Comparison of ENCODE assay signal across 20 cellular contexts in the genomic region with DNA sequence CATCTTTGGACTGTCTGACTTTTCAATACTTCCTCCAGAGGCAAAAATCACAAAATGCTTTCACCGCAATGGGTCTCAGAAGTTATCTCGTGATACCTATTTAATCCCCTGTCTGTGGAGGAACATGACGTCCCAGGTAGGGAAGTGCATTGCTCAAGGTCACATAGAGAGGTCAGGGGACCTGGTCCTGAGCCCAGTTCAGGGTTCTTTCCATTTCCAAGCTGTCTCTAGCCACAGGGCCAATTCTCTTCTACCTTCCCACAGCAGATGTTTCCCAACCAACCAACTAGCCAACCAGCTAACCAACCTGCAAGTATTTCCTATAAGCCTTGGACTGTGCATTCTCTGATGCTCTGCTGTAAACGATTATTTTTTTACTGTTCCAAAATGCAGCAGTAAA.
DNase-seq lines count a peak whose midpoint lies in the region; ATAC-seq and TF ChIP-seq lines count a peak whose summit lies in the region.
"Had no signal": no experiment of that assay in that cellular context is flagged by ENCODE, and none has a peak within 500 bp of the region (broad histone marks: within the 10 kb centered on the region; RNA-seq: fewer than 3 reads in every experiment).

No MANE protein-coding gene starts in this region.

- no peak for DNase-seq in heart left ventricle
- no peak for DNase-seq in Right ventricle myocardium inferior (ENCODE audit: missing footprints)
- no peak for DNase-seq in chondrocyte (ENCODE audit: low spot score)
- no peak for DNase-seq in osteocyte (ENCODE audit: extremely low spot score, unreplicated experiment)
- no peak for DNase-seq in activated CD4-positive, alpha-beta T cell treated with anti-CD3 and anti-CD28 coated beads for 36 hours
- DNase-seq in effector CD8-positive, alpha-beta T cell (lab: John Stamatoyannopoulos, UW), result no peak
- DNase-seq in immature natural killer cell, result no peak
- DNase-seq: DMS53, GDM1, GOT3, HCEC 1CT, IMR-90, NCI-H1105 treated with DMSO at 0.1 percent for 48 hours, NCI-H2029 treated with DMSO at 0.1 percent for 48 hours, NCI-H226, NCI-H510A treated with DMSO at 0.1 percent for 48 hours, NCI-H748 treated with DMSO at 0.1 percent for 48 hours had no signal

- H3K36me3 ChIP-seq in heart left ventricle, result no peaks in the 10 kb centered on the region

- CTCF ChIA-PET in activated CD4-positive, alpha-beta T cell treated with anti-CD3 and anti-CD28 coated beads for 36 hours (lab: Charles Lee), result interaction anchor here (0.5 kb wide), 1 partner anchor 26 kb away, joined by 4 read pairs; no protein-coding TSS in a partner anchor

- H3K9me3 ChIP-seq in heart left ventricle, result no peaks in the 10 kb centered on the region
- H3K9me3 ChIP-seq: A549 had no signal

- H3K27me3 ChIP-seq in heart left ventricle, result no peaks in the 10 kb centered on the region

- WGBS in heart left ventricle, 4 donors, result 51 to 67% (median 58%) methylated on average over 4 of the region's 4 CpGs

- no peaks in the 10 kb centered on the region for H3K36me3 Mint-ChIP-seq in chondrocyte (ENCODE audit: low read depth)
- H3K36me3 Mint-ChIP-seq in osteocyte (ENCODE audit: unreplicated experiment), result no peaks in the 10 kb centered on the region
- H3K36me3 Mint-ChIP-seq in activated CD4-positive, alpha-beta T cell treated with anti-CD3 and anti-CD28 coated beads for 36 hours (ENCODE audit: low read depth), result no peaks in the 10 kb centered on the region
- no peaks in the 10 kb centered on the region for H3K36me3 Mint-ChIP-seq in immature natural killer cell
- H3K36me3 Mint-ChIP-seq: CD14-positive monocyte had no signal

- peaks cover 0 to 30% (median 8%) of the 10 kb centered on the region in 12 donors for H3K4me1 ChIP-seq in heart left ventricle

- peak overlapping the region in 8 of 12 donors; percentile 27 to 84 (median 54) for H3K27ac ChIP-seq in heart left ventricle

- no peaks in the 10 kb centered on the region for H3K9me3 Mint-ChIP-seq in chondrocyte (ENCODE audit: low read depth)
- H3K9me3 Mint-ChIP-seq in osteocyte (ENCODE audit: unreplicated experiment), result no peaks in the 10 kb centered on the region
- no peaks in the 10 kb centered on the region for H3K9me3 Mint-ChIP-seq in activated CD4-positive, alpha-beta T cell treated with anti-CD3 and anti-CD28 coated beads for 36 hours (ENCODE audit: low read depth)
- no peaks in the 10 kb centered on the region for H3K9me3 Mint-ChIP-seq in immature natural killer cell

- no peak for TF ChIP-seq POLR2A in heart left ventricle (IDR thresholded peaks at IDR 0.05)

- POLR2A ChIA-PET in activated CD4-positive, alpha-beta T cell treated with anti-CD3 and anti-CD28 coated beads for 36 hours (lab: Charles Lee), result no interaction called here

- H3K4me1 Mint-ChIP-seq in chondrocyte (ENCODE audit: low read depth), result peaks cover 31% of the 10 kb centered on the region
- peaks cover 18% of the 10 kb centered on the region for H3K4me1 Mint-ChIP-seq in osteocyte (ENCODE audit: unreplicated experiment)
- no peaks in the 10 kb centered on the region for H3K4me1 Mint-ChIP-seq in activated CD4-positive, alpha-beta T cell treated with anti-CD3 and anti-CD28 coated beads for 36 hours
- H3K4me1 Mint-ChIP-seq in immature natural killer cell, result no peaks in the 10 kb centered on the region
- H3K4me1 Mint-ChIP-seq: B cell, CD14-positive monocyte had no signal

- no peaks in the 10 kb centered on the region for H3K27me3 Mint-ChIP-seq in chondrocyte (ENCODE audit: low read depth)
- peaks cover 3% of the 10 kb centered on the region for H3K27me3 Mint-ChIP-seq in osteocyte (ENCODE audit: unreplicated experiment)
- H3K27me3 Mint-ChIP-seq in activated CD4-positive, alpha-beta T cell treated with anti-CD3 and anti-CD28 coated beads for 36 hours, result peaks cover 6% of the 10 kb centered on the region
- H3K27me3 Mint-ChIP-seq in immature natural killer cell (ENCODE audit: low read depth in 3 of 3), result peaks cover 5 to 8% (median 5%) of the 10 kb centered on the region in 3 donors

- ATAC-seq in heart left ventricle, result peak in 1 of 4 donors; percentile 47
- no peak for ATAC-seq in Right ventricle myocardium inferior
- ATAC-seq in activated CD4-positive, alpha-beta T cell treated with anti-CD3 and anti-CD28 coated beads for 36 hours, result no peak
- ATAC-seq: A549 had no signal

- H3K4me3 Mint-ChIP-seq in chondrocyte (ENCODE audit: unreplicated experiment), result no peak overlapping the region
- H3K4me3 Mint-ChIP-seq in osteocyte (ENCODE audit: unreplicated experiment), result no peak overlapping the region
- no peak overlapping the region for H3K4me3 Mint-ChIP-seq in activated CD4-positive, alpha-beta T cell treated with anti-CD3 and anti-CD28 coated beads for 36 hours
- H3K4me3 Mint-ChIP-seq in immature natural killer cell, result no peak overlapping the region
- H3K4me3 Mint-ChIP-seq: B cell, CD14-positive monocyte had no signal

- TF ChIP-seq CTCF in heart left ventricle (IDR thresholded peaks at IDR 0.05) (no peak), chondrocyte (IDR thresholded peaks at IDR 0.05) (no peak), osteocyte (IDR thresholded peaks at IDR 0.05) (no peak)

- intact Hi-C loops in heart left ventricle (cut with DNase I), result no loop called here
- intact Hi-C loops in Right ventricle myocardium inferior (cut with DNase I), result no loop called here
- intact Hi-C loops in activated CD4-positive, alpha-beta T cell treated with anti-CD3 and anti-CD28 coated beads for 36 hours (cut with DNase I, micrococcal nuclease), result no loop called here

- H3K27ac Mint-ChIP-seq in chondrocyte (ENCODE audit: unreplicated experiment), result peak overlapping the region; percentile 0
- H3K27ac Mint-ChIP-seq in osteocyte (ENCODE audit: unreplicated experiment), result peak overlapping the region; percentile 7
- H3K27ac Mint-ChIP-seq in activated CD4-positive, alpha-beta T cell treated with anti-CD3 and anti-CD28 coated beads for 36 hours, result no peak overlapping the region
- H3K27ac Mint-ChIP-seq in immature natural killer cell, result no peak overlapping the region
- H3K27ac Mint-ChIP-seq: B cell, CD14-positive monocyte had no signal

- H3K4me3 ChIP-seq in heart left ventricle, result no peak overlapping the region
- H3K4me3 ChIP-seq: A549 had no signal

Comparison
In these comparisons a context has a peak if more than half of its experiments do, and no peak if none do; other contexts are left out.
1. H3K27ac Mint-ChIP-seq: peak in chondrocyte (single experiment) and osteocyte (single experiment); none in activated CD4-positive, alpha-beta T cell treated with anti-CD3 and anti-CD28 coated beads for 36 hours (single experiment) and immature natural killer cell (0 of 6).